ENCODE assay signal across 10 cellular contexts in the genomic region with DNA sequence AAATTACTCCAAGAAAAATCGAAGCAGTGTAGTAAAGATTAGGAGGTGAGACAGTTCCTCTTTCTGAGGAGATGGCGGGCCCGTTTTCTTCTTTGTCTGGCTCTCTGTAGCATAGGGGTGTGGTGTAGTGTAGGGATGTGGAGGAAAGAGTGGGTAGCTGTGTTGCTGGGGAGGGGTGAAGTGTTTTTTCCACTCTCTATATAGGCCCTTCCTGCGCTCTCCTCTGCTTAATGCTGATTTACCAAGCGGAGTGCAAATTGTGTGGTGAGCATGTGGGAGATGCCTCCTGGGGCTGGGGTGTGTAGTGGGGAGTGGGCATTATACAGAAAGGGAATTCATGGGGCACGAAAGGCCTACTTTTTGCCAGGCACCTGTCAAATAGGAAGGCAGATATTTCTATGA.
DNase-seq lines count a peak whose midpoint lies in the region; ATAC-seq and TF ChIP-seq lines count a peak whose summit lies in the region.
"Had no signal": no experiment of that assay in that cellular context is flagged by ENCODE, and none has a peak within 500 bp of the region (broad histone marks: within the 10 kb centered on the region; RNA-seq: fewer than 3 reads in every experiment).

No MANE protein-coding gene starts in this region.

- peaks cover 5% of the 10 kb centered on the region for H3K9me3 Mint-ChIP-seq in activated CD4-positive, alpha-beta memory T cell treated with anti-CD3 and anti-CD28 coated beads for 36 hours
- no peaks in the 10 kb centered on the region for H3K9me3 Mint-ChIP-seq in natural killer cell treated with Interleukin-12 subunit alpha and Interleukin-12 subunit beta and Interleukin-15 and Interleukin-18, amount 100 ng/mL, for 72 hours

- H3K36me3 ChIP-seq in body of pancreas (replicated peaks in 1 of 2; ENCODE audit: insufficient read depth in 1 of 2, low read depth in 2 of 2): no peaks in the 10 kb centered on the region

- H3K27me3 ChIP-seq in body of pancreas: no peaks in the 10 kb centered on the region
- H3K27me3 ChIP-seq: gastroesophageal sphincter had no signal

- H3K4me3 Mint-ChIP-seq in activated CD4-positive, alpha-beta memory T cell treated with anti-CD3 and anti-CD28 coated beads for 36 hours: peak overlapping the region; percentile 84
- H3K4me3 Mint-ChIP-seq in natural killer cell treated with Interleukin-12 subunit alpha and Interleukin-12 subunit beta and Interleukin-15 and Interleukin-18, amount 100 ng/mL, for 72 hours: peak overlapping the region; percentile 64

- peak overlapping the region; percentile 96 for H3K27ac Mint-ChIP-seq in activated CD4-positive, alpha-beta memory T cell treated with anti-CD3 and anti-CD28 coated beads for 36 hours
- H3K27ac Mint-ChIP-seq in natural killer cell treated with Interleukin-12 subunit alpha and Interleukin-12 subunit beta and Interleukin-15 and Interleukin-18, amount 100 ng/mL, for 72 hours: peak overlapping the region; percentile 69 to 89

- peak; percentile 36 for ATAC-seq in HG02852 (IDR thresholded peaks at IDR 0.05; ENCODE audit: unreplicated experiment)
- peak; percentile 55 to 65 for ATAC-seq in natural killer cell treated with Interleukin-12 subunit alpha and Interleukin-12 subunit beta and Interleukin-15 and Interleukin-18, amount 100 ng/mL, for 72 hours
- ATAC-seq in body of pancreas: no peak
- ATAC-seq: gastroesophageal sphincter had no signal

- WGBS in body of pancreas, 2 donors: 63 to 71% methylated on average over 6 of the region's 6 CpGs

- peak; percentile 71 for DNase-seq in activated CD4-positive, alpha-beta memory T cell treated with anti-CD3 and anti-CD28 coated beads for 36 hours
- no peak for DNase-seq in natural killer cell treated with Interleukin-12 subunit alpha and Interleukin-12 subunit beta and Interleukin-15 and Interleukin-18, amount 100 ng/mL, for 72 hours (ENCODE audit: low spot score)
- DNase-seq in body of pancreas (no peak), SK-N-DZ (ENCODE audit: low spot score) (no peak), NCI-H748 treated with DMSO at 0.1 percent for 48 hours (lab: John Stamatoyannopoulos, UW) (no peak), putamen (ENCODE audit: low spot score) (no peak)
- DNase-seq: SIG-M5 had no signal

- peaks cover 48% of the 10 kb centered on the region for H3K4me1 Mint-ChIP-seq in activated CD4-positive, alpha-beta memory T cell treated with anti-CD3 and anti-CD28 coated beads for 36 hours (ENCODE audit: low read depth)
- peaks cover 53 to 55% of the 10 kb centered on the region in 2 donors for H3K4me1 Mint-ChIP-seq in natural killer cell treated with Interleukin-12 subunit alpha and Interleukin-12 subunit beta and Interleukin-15 and Interleukin-18, amount 100 ng/mL, for 72 hours (ENCODE audit: low read depth in 2 of 2)

- H3K27me3 Mint-ChIP-seq in activated CD4-positive, alpha-beta memory T cell treated with anti-CD3 and anti-CD28 coated beads for 36 hours: no peaks in the 10 kb centered on the region
- H3K27me3 Mint-ChIP-seq in natural killer cell treated with Interleukin-12 subunit alpha and Interleukin-12 subunit beta and Interleukin-15 and Interleukin-18, amount 100 ng/mL, for 72 hours: no peaks in the 10 kb centered on the region

- H3K4me1 ChIP-seq in body of pancreas: no peaks in the 10 kb centered on the region
- H3K4me1 ChIP-seq: gastroesophageal sphincter had no signal

- POLR2A ChIA-PET in activated CD4-positive, alpha-beta memory T cell treated with anti-CD3 and anti-CD28 coated beads for 36 hours (lab: Charles Lee): interaction anchor here (0.5 to 3.3 kb wide), 8 partner anchors 16 to 198 kb away, joined by 3 to 21 read pairs (median 6); partner anchors contain the start of gene ST6GAL1

- CTCF ChIA-PET in activated CD4-positive, alpha-beta memory T cell treated with anti-CD3 and anti-CD28 coated beads for 36 hours (lab: Charles Lee): interaction anchor here (0.9 to 1.9 kb wide), 4 partner anchors 49 to 114 kb away, joined by 3 to 9 read pairs (median 4); partner anchors contain the start of gene RPL39L

- TF ChIP-seq POLR2A in GM10847 (IDR thresholded peaks at IDR 0.05; ENCODE audit: extremely low read depth, insufficient read length): peak; percentile 38
- TF ChIP-seq POLR2A in body of pancreas (IDR thresholded peaks at IDR 0.05): no peak

- TF ChIP-seq CTCF in body of pancreas (IDR thresholded peaks at IDR 0.05): no peak

- no peak overlapping the region for H3K4me3 ChIP-seq in body of pancreas
- H3K4me3 ChIP-seq: gastroesophageal sphincter had no signal

- no peaks in the 10 kb centered on the region for H3K9me3 ChIP-seq in body of pancreas
- H3K9me3 ChIP-seq: gastroesophageal sphincter had no signal

- no peak overlapping the region for H3K27ac ChIP-seq in body of pancreas

- intact Hi-C loops in activated CD4-positive, alpha-beta memory T cell treated with anti-CD3 and anti-CD28 coated beads for 36 hours (cut with micrococcal nuclease): loop anchor here (1.0 to 10.0 kb wide), 8 partner anchors 16 to 1090 kb away; partner anchors contain the start of genes EIF4A2, ST6GAL1, TBCCD1 and TRA2B
- intact Hi-C loops in body of pancreas (cut with DNase I): no loop called here

- peaks cover 34% of the 10 kb centered on the region for H3K36me3 Mint-ChIP-seq in activated CD4-positive, alpha-beta memory T cell treated with anti-CD3 and anti-CD28 coated beads for 36 hours
- H3K36me3 Mint-ChIP-seq in natural killer cell treated with Interleukin-12 subunit alpha and Interleukin-12 subunit beta and Interleukin-15 and Interleukin-18, amount 100 ng/mL, for 72 hours: peaks cover 17% of the 10 kb centered on the region
